ENCODE assay signal across 31 cellular contexts in the genomic region with DNA sequence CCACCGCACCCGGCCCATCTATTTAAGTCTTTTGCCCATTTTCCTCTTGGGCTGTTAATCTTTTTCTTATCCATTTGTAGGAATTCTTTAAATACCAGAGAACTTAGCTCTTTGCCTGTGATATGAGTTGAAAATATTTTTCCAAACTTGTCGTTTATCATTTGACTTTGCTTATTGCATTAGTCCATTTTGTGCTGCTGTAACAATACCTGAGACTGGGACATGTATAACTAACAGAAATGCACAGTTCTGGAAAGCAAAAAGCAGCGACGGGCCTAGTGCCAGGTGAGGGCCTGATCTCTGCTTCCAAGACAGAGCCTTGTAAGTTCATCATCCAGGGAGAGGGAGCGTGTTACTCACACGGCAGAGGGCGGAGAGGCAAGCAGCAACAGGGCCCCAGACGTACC. TPM values are rescaled to one million over a fixed set of nuclear protein-coding genes. Genes with fewer than 3 reads are reported as not detected.
DNase-seq lines count a peak whose midpoint lies in the region; ATAC-seq and TF ChIP-seq lines count a peak whose summit lies in the region.
"Had no signal": no experiment of that assay in that cellular context is flagged by ENCODE, and none has a peak within 500 bp of the region (broad histone marks: within the 10 kb centered on the region; RNA-seq: fewer than 3 reads in every experiment).

No MANE protein-coding gene starts in this region.

- H3K9me3 Mint-ChIP-seq in dendritic cell treated with granulocyte-macrophage colony-stimulating factor and Interleukin-4, amounts not matched to agents 40 ng/mL and 50 ng/mL, for 4 days: no peaks in the 10 kb centered on the region
- peaks cover 3% of the 10 kb centered on the region for H3K9me3 Mint-ChIP-seq in mesothelial cell of epicardium
- no peaks in the 10 kb centered on the region for H3K9me3 Mint-ChIP-seq in natural killer cell treated with Interleukin-12 subunit alpha and Interleukin-12 subunit beta and Interleukin-15 and Interleukin-18, amount 100 ng/mL, for 72 hours
- H3K9me3 Mint-ChIP-seq: activated naive CD4-positive, alpha-beta T cell treated with anti-CD3 and anti-CD28 coated beads, Interleukin-2, amount 50 U/mL, for 24 hours; CD4-positive, alpha-beta T cell; T-helper 2 cell treated with Interferon-gamma antibody and Interleukin-4, amounts not matched to agents 5 μg/mL and 100 μg/mL, for 36 hours had no signal

- ATAC-seq in GM18907 (IDR thresholded peaks at IDR 0.05; ENCODE audit: unreplicated experiment): no peak
- ATAC-seq in natural killer cell treated with Interleukin-12 subunit alpha and Interleukin-12 subunit beta and Interleukin-15 and Interleukin-18, amount 100 ng/mL, for 72 hours: no peak
- ATAC-seq: activated CD8-positive, alpha-beta T cell treated with anti-CD3 and anti-CD28 coated beads, Interleukin-2, amount 10 ng/mL, durations not matched to agents 7 days and 5 days; HepG2; Panc1; psoas muscle had no signal

- WGBS in sigmoid colon, 2 donors: 78 to 91% methylated on average over 9 of the region's 9 CpGs

- peaks cover 19% of the 10 kb centered on the region for H3K4me1 Mint-ChIP-seq in dendritic cell treated with granulocyte-macrophage colony-stimulating factor and Interleukin-4, amounts not matched to agents 40 ng/mL and 50 ng/mL, for 4 days (ENCODE audit: low read depth)
- H3K4me1 Mint-ChIP-seq in mesothelial cell of epicardium: peaks cover 7% of the 10 kb centered on the region
- H3K4me1 Mint-ChIP-seq in natural killer cell treated with Interleukin-12 subunit alpha and Interleukin-12 subunit beta and Interleukin-15 and Interleukin-18, amount 100 ng/mL, for 72 hours (ENCODE audit: low read depth in 2 of 2): peaks cover 0 to 3% of the 10 kb centered on the region in 2 donors
- H3K4me1 Mint-ChIP-seq: memory B cell had no signal

- no peak for TF ChIP-seq EP300 in sigmoid colon (IDR thresholded peaks at IDR 0.05)

- peaks cover 8% of the 10 kb centered on the region for H3K4me1 ChIP-seq in vagina
- H3K4me1 ChIP-seq in sigmoid colon: no peaks in the 10 kb centered on the region
- H3K4me1 ChIP-seq: psoas muscle had no signal

- H3K36me3 ChIP-seq in vagina: no peaks in the 10 kb centered on the region
- H3K36me3 ChIP-seq in sigmoid colon: no peaks in the 10 kb centered on the region
- H3K36me3 ChIP-seq: neutrophil had no signal

- TF ChIP-seq CTCF in mesothelial cell of epicardium (IDR thresholded peaks at IDR 0.05; ENCODE audit: unreplicated experiment) (no peak), vagina (IDR thresholded peaks at IDR 0.05) (no peak), sigmoid colon (IDR thresholded peaks at IDR 0.05) (no peak)

- peak overlapping the region; percentile 15 for H3K27ac Mint-ChIP-seq in dendritic cell treated with granulocyte-macrophage colony-stimulating factor and Interleukin-4, amounts not matched to agents 40 ng/mL and 50 ng/mL, for 4 days
- H3K27ac Mint-ChIP-seq in mesothelial cell of epicardium: peak overlapping the region; percentile 96
- no peak overlapping the region for H3K27ac Mint-ChIP-seq in natural killer cell treated with Interleukin-12 subunit alpha and Interleukin-12 subunit beta and Interleukin-15 and Interleukin-18, amount 100 ng/mL, for 72 hours
- H3K27ac Mint-ChIP-seq: activated CD8-positive, alpha-beta T cell treated with anti-CD3 and anti-CD28 coated beads, Interleukin-2, amount 10 ng/mL, durations not matched to agents 7 days and 5 days; activated naive CD4-positive, alpha-beta T cell treated with anti-CD3 and anti-CD28 coated beads, Interleukin-2, amount 50 U/mL, for 24 hours; CD4-positive, alpha-beta T cell; memory B cell; T-helper 2 cell treated with Interferon-gamma antibody and Interleukin-4, amounts not matched to agents 5 μg/mL and 100 μg/mL, for 36 hours had no signal

- H3K27me3 ChIP-seq in vagina: no peaks in the 10 kb centered on the region
- H3K27me3 ChIP-seq in sigmoid colon: peaks cover 0 to 13% (median 0%) of the 10 kb centered on the region in 3 donors

- H3K27ac ChIP-seq in vagina (peak overlapping the region; percentile 56), sigmoid colon (no peak overlapping the region)
- H3K27ac ChIP-seq: neutrophil, psoas muscle had no signal

- no peaks in the 10 kb centered on the region for H3K9me3 ChIP-seq in vagina
- no peaks in the 10 kb centered on the region for H3K9me3 ChIP-seq in sigmoid colon
- H3K9me3 ChIP-seq: neutrophil, psoas muscle had no signal

- intact Hi-C loops in dendritic cell treated with granulocyte-macrophage colony-stimulating factor and Interleukin-4, amounts not matched to agents 40 ng/mL and 50 ng/mL, for 4 days (cut with micrococcal nuclease): no loop called here
- intact Hi-C loops in vagina (cut with DNase I) (no loop called here), sigmoid colon (cut with DNase I) (no loop called here)

- no peak for TF ChIP-seq POLR2A in vagina (IDR thresholded peaks at IDR 0.05)
- no peak for TF ChIP-seq POLR2A in sigmoid colon (IDR thresholded peaks at IDR 0.05)

- H3K27me3 Mint-ChIP-seq in dendritic cell treated with granulocyte-macrophage colony-stimulating factor and Interleukin-4, amounts not matched to agents 40 ng/mL and 50 ng/mL, for 4 days: peaks cover 20% of the 10 kb centered on the region
- H3K27me3 Mint-ChIP-seq in mesothelial cell of epicardium (ENCODE audit: low read depth): peaks cover 15% of the 10 kb centered on the region
- H3K27me3 Mint-ChIP-seq in natural killer cell treated with Interleukin-12 subunit alpha and Interleukin-12 subunit beta and Interleukin-15 and Interleukin-18, amount 100 ng/mL, for 72 hours: peaks cover 7 to 11% of the 10 kb centered on the region in 2 donors

- DNase-seq in activated effector memory CD4-positive, alpha-beta T cell treated with anti-CD3 and anti-CD28 coated beads, Interleukin-2, amount 50 U/mL, for 16 hours: peak; percentile 12
- no peak for DNase-seq in activated effector memory CD4-positive, alpha-beta T cell treated with Interleukin-2 at 50 U/mL for 16 hours
- DNase-seq in mesothelial cell of epicardium (ENCODE audit: low spot score in 2 of 2, unreplicated experiment in 2 of 2) (no peak), vagina (ENCODE audit: extremely low spot score in 2 of 2) (no peak), sigmoid colon (no peak)
- DNase-seq in natural killer cell treated with Interleukin-12 subunit alpha and Interleukin-12 subunit beta and Interleukin-15 and Interleukin-18, amount 100 ng/mL, for 72 hours (ENCODE audit: low spot score): no peak
- DNase-seq: activated CD4-positive, alpha-beta T cell treated with anti-CD3 and anti-CD28 coated beads for 1 hour; activated CD8-positive, alpha-beta T cell treated with anti-CD3 and anti-CD28 coated beads, Interleukin-2, amount 10 ng/mL, durations not matched to agents 7 days and 5 days; AML-193; amygdala; CD4-positive, alpha-beta T cell; cortex of kidney; Karpas-422; NCI-H1417 treated with DMSO at 0.1 percent for 48 hours; NCI-H2081; NCI-H748 treated with DMSO at 0.1 percent for 48 hours; psoas muscle; SHP77 treated with DMSO at 0.1 percent for 48 hours; stimulated activated naive CD4-positive, alpha-beta T cell had no signal

- H3K4me3 ChIP-seq in vagina (no peak overlapping the region), sigmoid colon (no peak overlapping the region)
- H3K4me3 ChIP-seq: psoas muscle had no signal

- H3K4me3 Mint-ChIP-seq in dendritic cell treated with granulocyte-macrophage colony-stimulating factor and Interleukin-4, amounts not matched to agents 40 ng/mL and 50 ng/mL, for 4 days: no peak overlapping the region
- no peak overlapping the region for H3K4me3 Mint-ChIP-seq in mesothelial cell of epicardium
- no peak overlapping the region for H3K4me3 Mint-ChIP-seq in natural killer cell treated with Interleukin-12 subunit alpha and Interleukin-12 subunit beta and Interleukin-15 and Interleukin-18, amount 100 ng/mL, for 72 hours
- H3K4me3 Mint-ChIP-seq: activated CD8-positive, alpha-beta T cell treated with anti-CD3 and anti-CD28 coated beads, Interleukin-2, amount 10 ng/mL, durations not matched to agents 7 days and 5 days; activated naive CD4-positive, alpha-beta T cell treated with anti-CD3 and anti-CD28 coated beads, Interleukin-2, amount 50 U/mL, for 24 hours; CD4-positive, alpha-beta T cell; memory B cell; T-helper 2 cell treated with Interferon-gamma antibody and Interleukin-4, amounts not matched to agents 5 μg/mL and 100 μg/mL, for 36 hours had no signal

- no peaks in the 10 kb centered on the region for H3K36me3 Mint-ChIP-seq in dendritic cell treated with granulocyte-macrophage colony-stimulating factor and Interleukin-4, amounts not matched to agents 40 ng/mL and 50 ng/mL, for 4 days (ENCODE audit: low read depth)
- H3K36me3 Mint-ChIP-seq in mesothelial cell of epicardium: peaks cover 2% of the 10 kb centered on the region
- H3K36me3 Mint-ChIP-seq in natural killer cell treated with Interleukin-12 subunit alpha and Interleukin-12 subunit beta and Interleukin-15 and Interleukin-18, amount 100 ng/mL, for 72 hours: no peaks in the 10 kb centered on the region
- H3K36me3 Mint-ChIP-seq: activated naive CD4-positive, alpha-beta T cell treated with anti-CD3 and anti-CD28 coated beads, Interleukin-2, amount 50 U/mL, for 24 hours; memory B cell had no signal

RNA-seq across cellular contexts. Expression of a gene that starts 25.6 kb away (rescaled TPM):
- total RNA-seq in mesothelial cell of epicardium (not detected in 3 replicates), vagina (not detected), sigmoid colon (not detected)
- not detected for polyA plus RNA-seq in sigmoid colon
- not detected for total RNA-seq in natural killer cell treated with Interleukin-12 subunit alpha and Interleukin-12 subunit beta and Interleukin-15 and Interleukin-18, amount 100 ng/mL, for 72 hours
- total RNA-seq: activated CD8-positive, alpha-beta T cell treated with anti-CD3 and anti-CD28 coated beads, Interleukin-2, amount 10 ng/mL, durations not matched to agents 7 days and 5 days; CD4-positive, alpha-beta T cell; fibroblast of lung; glomerular endothelial cell; HepG2; psoas muscle; skeletal muscle tissue; urinary bladder had no signal
- polyA plus RNA-seq: fibroblast of lung, HepG2, psoas muscle, urinary bladder had no signal

RNA-seq across cellular contexts. Expression of a gene that starts 34.9 kb away (rescaled TPM):
- total RNA-seq in mesothelial cell of epicardium (not detected in 3 replicates), vagina (9.8 TPM), sigmoid colon (1 to 10 TPM in 1 of 4 donors, under 1 TPM in 1, not detected in 2; 0.16 to 4.6 TPM)
- polyA plus RNA-seq in sigmoid colon: 1 to 10 TPM in 1 of 3 donors, under 1 TPM in 2; 0.23 to 4.5 (median 0.60) TPM
- total RNA-seq in natural killer cell treated with Interleukin-12 subunit alpha and Interleukin-12 subunit beta and Interleukin-15 and Interleukin-18, amount 100 ng/mL, for 72 hours: not detected
- total RNA-seq: CD4-positive, alpha-beta T cell; fibroblast of lung; glomerular endothelial cell; HepG2; urinary bladder had no signal
- polyA plus RNA-seq: fibroblast of lung, HepG2 had no signal

Comparison
In these comparisons a context has a peak if more than half of its experiments do, and no peak if none do; other contexts are left out.
1. H3K27ac Mint-ChIP-seq: peak in dendritic cell treated with granulocyte-macrophage colony-stimulating factor and Interleukin-4, amounts not matched to agents 40 ng/mL and 50 ng/mL, for 4 days (single experiment) and mesothelial cell of epicardium (single experiment); none in natural killer cell treated with Interleukin-12 subunit alpha and Interleukin-12 subunit beta and Interleukin-15 and Interleukin-18, amount 100 ng/mL, for 72 hours (0 of 2).